18 cellular contexts compared by ENCODE assay signal in the genomic region with DNA sequence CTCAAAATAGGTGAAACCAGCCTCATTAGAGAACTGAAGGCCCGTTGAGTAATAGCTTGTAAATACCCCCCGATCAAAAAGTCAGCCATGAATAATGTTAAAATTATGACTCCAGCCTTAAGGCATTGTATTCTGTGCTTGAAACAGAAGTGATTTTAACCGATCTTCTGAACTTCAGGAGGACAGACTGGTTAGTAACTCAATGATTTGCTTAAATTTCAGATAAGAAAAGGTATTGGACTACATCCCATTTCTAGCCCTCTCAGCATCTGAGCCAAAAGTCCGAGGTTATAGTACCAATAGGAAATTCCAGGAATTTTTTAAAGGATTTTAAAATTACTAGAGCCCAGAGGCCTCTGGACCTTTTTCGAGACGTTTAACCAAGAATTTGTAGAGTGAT.
DNase-seq lines count a peak whose midpoint lies in the region; ATAC-seq, FAIRE-seq and TF ChIP-seq lines count a peak whose summit lies in the region.
"Had no signal": no experiment of that assay in that cellular context is flagged by ENCODE, and none has a peak within 500 bp of the region (broad histone marks: within the 10 kb centered on the region; RNA-seq: fewer than 3 reads in every experiment).

No MANE protein-coding gene starts in this region.

- H3K4me1 Mint-ChIP-seq in astrocyte (ENCODE audit: low read depth, unreplicated experiment) (no peaks in the 10 kb centered on the region), endodermal cell (peaks cover 5% of the 10 kb centered on the region)
- H3K4me1 Mint-ChIP-seq: B cell, IgD-negative memory B cell had no signal

- 87 to 94% methylated on average over 2 to 6 of the region's 6 CpGs for WGBS in endodermal cell (ENCODE audit: insufficient coverage in 1 of 2, insufficient read length in 1 of 2), 2 experiments

- no peak for FAIRE-seq in astrocyte (lab: Jason Lieb, UNC)
- FAIRE-seq: GM19239 had no signal

- H3K27me3 ChIP-seq in astrocyte (ENCODE audit: insufficient read depth, low read length) (no peaks in the 10 kb centered on the region), endodermal cell (ENCODE audit: control insufficient read depth, insufficient read depth, low read length, poor library complexity, severe bottlenecking) (no peaks in the 10 kb centered on the region)

- H3K9me3 Mint-ChIP-seq in astrocyte (ENCODE audit: unreplicated experiment) (no peaks in the 10 kb centered on the region), endodermal cell (no peaks in the 10 kb centered on the region)
- H3K9me3 Mint-ChIP-seq: CD4-positive, alpha-beta T cell; IgD-negative memory B cell had no signal

- ATAC-seq in GM19467 (IDR thresholded peaks at IDR 0.05; ENCODE audit: unreplicated experiment): no peak
- ATAC-seq in left ventricle myocardium superior: no peak

- DNase-seq in AG09309 (ENCODE audit: low read depth): peak; percentile 57
- peak; percentile 40 for DNase-seq in HS-27A (ENCODE audit: low read depth)
- peak; percentile 73 for DNase-seq in astrocyte (ENCODE audit: low read depth)
- peak; percentile 54 for DNase-seq in fibroblast of pulmonary artery (ENCODE audit: low read depth)
- no peak for DNase-seq in NCI-H524 treated with DMSO at 0.1 percent for 48 hours (lab: John Stamatoyannopoulos, UW)
- no peak for DNase-seq in left ventricle myocardium superior
- DNase-seq in endodermal cell: no peak
- DNase-seq: 8988T; ACHN; C1 segment of cervical spinal cord; CD4-positive, alpha-beta T cell; DMS79; GF-D8; HCEC 1CT had no signal

- H3K27me3 Mint-ChIP-seq in astrocyte (ENCODE audit: low read depth, unreplicated experiment): no peaks in the 10 kb centered on the region
- no peaks in the 10 kb centered on the region for H3K27me3 Mint-ChIP-seq in endodermal cell (ENCODE audit: insufficient read depth)
- H3K27me3 Mint-ChIP-seq: IgD-negative memory B cell had no signal

- H3K4me2 ChIP-seq in astrocyte (ENCODE audit: low read length): peak overlapping the region; percentile 69

- H3K36me3 ChIP-seq in astrocyte (ENCODE audit: insufficient read depth, low read length): peaks cover 10% of the 10 kb centered on the region
- peaks cover 5% of the 10 kb centered on the region for H3K36me3 ChIP-seq in endodermal cell (ENCODE audit: control insufficient read depth, insufficient read depth, low read length)

- no peak overlapping the region for H3K27ac ChIP-seq in astrocyte (ENCODE audit: low read depth, low read length)
- no peak overlapping the region for H3K27ac ChIP-seq in endodermal cell (ENCODE audit: low read depth, low read length)

- intact Hi-C loops in left ventricle myocardium superior (cut with micrococcal nuclease): no loop called here

- no peak overlapping the region for H2AFZ ChIP-seq in astrocyte (ENCODE audit: low read depth, low read length)

- H3K36me3 Mint-ChIP-seq in astrocyte (ENCODE audit: low read depth, unreplicated experiment): peaks cover 12% of the 10 kb centered on the region
- H3K36me3 Mint-ChIP-seq in endodermal cell (ENCODE audit: low read depth): peaks cover 11% of the 10 kb centered on the region
- H3K36me3 Mint-ChIP-seq: IgD-negative memory B cell had no signal

- H4K20me1 ChIP-seq in astrocyte (ENCODE audit: insufficient read depth, low read length): peaks cover 18% of the 10 kb centered on the region

- H3K27ac Mint-ChIP-seq in astrocyte (ENCODE audit: unreplicated experiment): no peak overlapping the region
- H3K27ac Mint-ChIP-seq in endodermal cell: no peak overlapping the region
- H3K27ac Mint-ChIP-seq: B cell; CD4-positive, alpha-beta T cell; IgD-negative memory B cell had no signal

- H3K4me1 ChIP-seq in astrocyte (ENCODE audit: insufficient read depth, low read length): peaks cover 5% of the 10 kb centered on the region
- H3K4me1 ChIP-seq in endodermal cell (ENCODE audit: control insufficient read depth, insufficient read depth, low read length): no peaks in the 10 kb centered on the region

- H3K4me3 Mint-ChIP-seq in astrocyte (ENCODE audit: unreplicated experiment): no peak overlapping the region
- H3K4me3 Mint-ChIP-seq in endodermal cell: no peak overlapping the region
- H3K4me3 Mint-ChIP-seq: B cell; CD4-positive, alpha-beta T cell; IgD-negative memory B cell had no signal

- no peak overlapping the region for H3K9ac ChIP-seq in astrocyte (ENCODE audit: low read length)
- no peak overlapping the region for H3K9ac ChIP-seq in endodermal cell (ENCODE audit: extremely low read depth, low read length, poor library complexity, severe bottlenecking)

- peaks cover 13% of the 10 kb centered on the region for H3K79me2 ChIP-seq in astrocyte (ENCODE audit: insufficient read depth, low read length)

- H3K9me3 ChIP-seq in astrocyte (ENCODE audit: insufficient read depth, low read depth, low read length) (no peaks in the 10 kb centered on the region), endodermal cell (ENCODE audit: control insufficient read depth, low read length) (no peaks in the 10 kb centered on the region)

- no peak overlapping the region for H3K4me3 ChIP-seq in AG09309 (ENCODE audit: control insufficient read depth, low read depth, low read length)
- H3K4me3 ChIP-seq in astrocyte (ENCODE audit: insufficient read depth, low read depth, low read length): no peak overlapping the region
- H3K4me3 ChIP-seq in fibroblast of pulmonary artery (replicated peaks; ENCODE audit: low read depth, low read length): no peak overlapping the region
- H3K4me3 ChIP-seq in endodermal cell (ENCODE audit: low read length): no peak overlapping the region

- no peak for TF ChIP-seq CTCF in AG09309 (IDR thresholded peaks at IDR 0.05; ENCODE audit: control insufficient read depth, insufficient read depth, low read depth, low read length, missing control alignments)
- TF ChIP-seq CTCF in astrocyte (IDR thresholded peaks at IDR 0.05; ENCODE audit: insufficient read depth, low read depth, low read length): no peak
- TF ChIP-seq CTCF in fibroblast of pulmonary artery (IDR thresholded peaks at IDR 0.05; ENCODE audit: low read length, missing control alignments): no peak
- no peak for TF ChIP-seq CTCF in endodermal cell (conservative IDR thresholded peaks at IDR 0.05)

Comparison
In these comparisons a context has a peak if more than half of its experiments do, and no peak if none do; other contexts are left out.
1. DNase-seq: peak in AG09309 (single experiment), HS-27A (single experiment), astrocyte (single experiment) and fibroblast of pulmonary artery (single experiment); none in NCI-H524 treated with DMSO at 0.1 percent for 48 hours (single experiment), left ventricle myocardium superior (single experiment) and endodermal cell (single experiment).